ENCODE assay signal across 1 cellular context in the genomic region with DNA sequence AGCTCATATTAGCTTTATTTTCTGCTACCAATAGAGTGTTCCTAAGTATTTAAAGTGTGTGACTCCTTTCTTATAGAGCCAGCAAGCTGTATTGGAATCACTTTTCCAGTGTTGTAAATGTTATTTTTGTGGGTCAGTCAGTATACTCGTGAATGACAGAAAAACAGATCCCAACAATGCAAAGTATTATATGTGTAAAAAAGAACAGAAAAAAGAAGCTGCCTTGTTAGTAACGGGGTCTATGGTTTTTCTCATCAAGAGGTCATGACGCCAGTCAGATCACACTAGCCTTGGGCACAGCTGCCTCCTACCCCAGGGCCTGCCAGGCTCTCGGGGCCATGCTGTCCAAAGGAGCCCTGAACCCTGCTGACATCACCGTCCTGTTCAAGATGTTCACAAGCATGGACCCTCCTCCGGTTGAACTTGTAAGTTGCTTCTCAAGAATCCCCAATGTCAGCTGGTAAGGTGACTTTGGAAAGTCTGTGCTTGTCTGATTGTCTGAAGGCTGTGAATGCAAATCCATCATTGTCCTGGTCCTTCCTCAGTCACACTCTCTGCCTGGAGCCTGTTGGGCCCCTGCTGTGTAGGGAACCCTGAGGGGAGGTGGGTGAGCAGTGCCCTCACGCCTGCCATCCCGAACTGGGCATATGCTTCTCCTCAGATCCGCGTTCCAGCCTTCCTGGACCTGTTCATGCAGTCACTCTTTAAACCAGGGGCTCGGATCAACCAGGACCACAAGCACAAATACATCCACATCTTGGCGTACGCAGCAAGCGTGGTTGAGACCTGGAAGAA.
TF ChIP-seq lines count a peak whose summit lies in the region.

No MANE protein-coding gene starts in this region.

TF ChIP-seq in SK-N-SH, 30 proteins besides CTCF, POLR2A, EP300 and RAD21 (continued from another document):
- TF ChIP-seq, protein P1, sequence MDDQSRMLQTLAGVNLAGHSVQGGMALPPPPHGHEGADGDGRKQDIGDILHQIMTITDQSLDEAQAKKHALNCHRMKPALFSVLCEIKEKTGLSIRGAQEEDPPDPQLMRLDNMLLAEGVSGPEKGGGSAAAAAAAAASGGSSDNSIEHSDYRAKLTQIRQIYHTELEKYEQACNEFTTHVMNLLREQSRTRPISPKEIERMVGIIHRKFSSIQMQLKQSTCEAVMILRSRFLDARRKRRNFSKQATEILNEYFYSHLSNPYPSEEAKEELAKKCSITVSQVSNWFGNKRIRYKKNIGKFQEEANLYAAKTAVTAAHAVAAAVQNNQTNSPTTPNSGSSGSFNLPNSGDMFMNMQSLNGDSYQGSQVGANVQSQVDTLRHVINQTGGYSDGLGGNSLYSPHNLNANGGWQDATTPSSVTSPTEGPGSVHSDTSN (IDR thresholded peaks at IDR 0.05): no peak
- TF ChIP-seq, protein P2, sequence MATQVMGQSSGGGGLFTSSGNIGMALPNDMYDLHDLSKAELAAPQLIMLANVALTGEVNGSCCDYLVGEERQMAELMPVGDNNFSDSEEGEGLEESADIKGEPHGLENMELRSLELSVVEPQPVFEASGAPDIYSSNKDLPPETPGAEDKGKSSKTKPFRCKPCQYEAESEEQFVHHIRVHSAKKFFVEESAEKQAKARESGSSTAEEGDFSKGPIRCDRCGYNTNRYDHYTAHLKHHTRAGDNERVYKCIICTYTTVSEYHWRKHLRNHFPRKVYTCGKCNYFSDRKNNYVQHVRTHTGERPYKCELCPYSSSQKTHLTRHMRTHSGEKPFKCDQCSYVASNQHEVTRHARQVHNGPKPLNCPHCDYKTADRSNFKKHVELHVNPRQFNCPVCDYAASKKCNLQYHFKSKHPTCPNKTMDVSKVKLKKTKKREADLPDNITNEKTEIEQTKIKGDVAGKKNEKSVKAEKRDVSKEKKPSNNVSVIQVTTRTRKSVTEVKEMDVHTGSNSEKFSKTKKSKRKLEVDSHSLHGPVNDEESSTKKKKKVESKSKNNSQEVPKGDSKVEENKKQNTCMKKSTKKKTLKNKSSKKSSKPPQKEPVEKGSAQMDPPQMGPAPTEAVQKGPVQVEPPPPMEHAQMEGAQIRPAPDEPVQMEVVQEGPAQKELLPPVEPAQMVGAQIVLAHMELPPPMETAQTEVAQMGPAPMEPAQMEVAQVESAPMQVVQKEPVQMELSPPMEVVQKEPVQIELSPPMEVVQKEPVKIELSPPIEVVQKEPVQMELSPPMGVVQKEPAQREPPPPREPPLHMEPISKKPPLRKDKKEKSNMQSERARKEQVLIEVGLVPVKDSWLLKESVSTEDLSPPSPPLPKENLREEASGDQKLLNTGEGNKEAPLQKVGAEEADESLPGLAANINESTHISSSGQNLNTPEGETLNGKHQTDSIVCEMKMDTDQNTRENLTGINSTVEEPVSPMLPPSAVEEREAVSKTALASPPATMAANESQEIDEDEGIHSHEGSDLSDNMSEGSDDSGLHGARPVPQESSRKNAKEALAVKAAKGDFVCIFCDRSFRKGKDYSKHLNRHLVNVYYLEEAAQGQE (IDR thresholded peaks at IDR 0.05; ENCODE audit: low read depth, low read length): no peak
- TF ChIP-seq FOSL2 (IDR thresholded peaks at IDR 0.05; ENCODE audit: borderline replicate concordance, low read depth) (no peak), TCF12 (IDR thresholded peaks at IDR 0.05) (no peak), GABPA (IDR thresholded peaks at IDR 0.05; ENCODE audit: low read depth) (no peak), SMC3 (IDR thresholded peaks at IDR 0.05; ENCODE audit: low read depth, low read length) (no peak), RXRA (IDR thresholded peaks at IDR 0.05; ENCODE audit: borderline replicate concordance, low read depth) (no peak), NRF1 (IDR thresholded peaks at IDR 0.05; ENCODE audit: low read depth, low read length) (no peak), TAF1 (IDR thresholded peaks at IDR 0.05; ENCODE audit: borderline replicate concordance, low read depth, low read length) (no peak), CHD2 (IDR thresholded peaks at IDR 0.05; ENCODE audit: low read length, partially characterized antibody) (no peak), TEAD4 (IDR thresholded peaks at IDR 0.05; ENCODE audit: borderline replicate concordance, insufficient read depth) (no peak), MXI1 (IDR thresholded peaks at IDR 0.05; ENCODE audit: low read depth, low read length) (no peak), YY1 (IDR thresholded peaks at IDR 0.05; ENCODE audit: low read depth) (no peak), JUND (IDR thresholded peaks at IDR 0.05) (no peak), GATA2 (CRISPR knock-in tag; IDR thresholded peaks at IDR 0.05) (no peak)
- TF ChIP-seq, protein P3, sequence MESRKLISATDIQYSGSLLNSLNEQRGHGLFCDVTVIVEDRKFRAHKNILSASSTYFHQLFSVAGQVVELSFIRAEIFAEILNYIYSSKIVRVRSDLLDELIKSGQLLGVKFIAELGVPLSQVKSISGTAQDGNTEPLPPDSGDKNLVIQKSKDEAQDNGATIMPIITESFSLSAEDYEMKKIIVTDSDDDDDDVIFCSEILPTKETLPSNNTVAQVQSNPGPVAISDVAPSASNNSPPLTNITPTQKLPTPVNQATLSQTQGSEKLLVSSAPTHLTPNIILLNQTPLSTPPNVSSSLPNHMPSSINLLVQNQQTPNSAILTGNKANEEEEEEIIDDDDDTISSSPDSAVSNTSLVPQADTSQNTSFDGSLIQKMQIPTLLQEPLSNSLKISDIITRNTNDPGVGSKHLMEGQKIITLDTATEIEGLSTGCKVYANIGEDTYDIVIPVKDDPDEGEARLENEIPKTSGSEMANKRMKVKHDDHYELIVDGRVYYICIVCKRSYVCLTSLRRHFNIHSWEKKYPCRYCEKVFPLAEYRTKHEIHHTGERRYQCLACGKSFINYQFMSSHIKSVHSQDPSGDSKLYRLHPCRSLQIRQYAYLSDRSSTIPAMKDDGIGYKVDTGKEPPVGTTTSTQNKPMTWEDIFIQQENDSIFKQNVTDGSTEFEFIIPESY (IDR thresholded peaks at IDR 0.05; ENCODE audit: borderline replicate concordance, low read depth): no peak
- TF ChIP-seq, protein P4, sequence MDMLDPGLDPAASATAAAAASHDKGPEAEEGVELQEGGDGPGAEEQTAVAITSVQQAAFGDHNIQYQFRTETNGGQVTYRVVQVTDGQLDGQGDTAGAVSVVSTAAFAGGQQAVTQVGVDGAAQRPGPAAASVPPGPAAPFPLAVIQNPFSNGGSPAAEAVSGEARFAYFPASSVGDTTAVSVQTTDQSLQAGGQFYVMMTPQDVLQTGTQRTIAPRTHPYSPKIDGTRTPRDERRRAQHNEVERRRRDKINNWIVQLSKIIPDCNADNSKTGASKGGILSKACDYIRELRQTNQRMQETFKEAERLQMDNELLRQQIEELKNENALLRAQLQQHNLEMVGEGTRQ (IDR thresholded peaks at IDR 0.05; ENCODE audit: borderline replicate concordance, low read depth, low read length): no peak
- TF ChIP-seq, protein P5, sequence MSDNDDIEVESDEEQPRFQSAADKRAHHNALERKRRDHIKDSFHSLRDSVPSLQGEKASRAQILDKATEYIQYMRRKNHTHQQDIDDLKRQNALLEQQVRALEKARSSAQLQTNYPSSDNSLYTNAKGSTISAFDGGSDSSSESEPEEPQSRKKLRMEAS (IDR thresholded peaks at IDR 0.05; ENCODE audit: low read depth): no peak
TF ChIP-seq in SK-N-SH: peak in this region for 0.
